In genomic region chr3:172098698-172099494, GRCh38 we compare ENCODE assay signal across 1 cellular context.
TF ChIP-seq lines count a peak whose summit lies in the region.

No MANE protein-coding gene starts in this region.

TF ChIP-seq in GM23338, 12 proteins besides CTCF, POLR2A, EP300 and RAD21 (continued from another document):
- TF ChIP-seq ZNF462 (CRISPR knock-in tag; IDR thresholded peaks at IDR 0.05) (peak; percentile 47; the same call in 1 of the 2 replicates), CREB1 (CRISPR knock-in tag; IDR thresholded peaks at IDR 0.05; ENCODE audit: low read depth) (no peak)
